In genomic region chr20:11553603-11554002, GRCh38 we compare ENCODE assay signal across 11 cellular contexts.
DNase-seq lines count a peak whose midpoint lies in the region; ATAC-seq and TF ChIP-seq lines count a peak whose summit lies in the region.
"Had no signal": no experiment of that assay in that cellular context is flagged by ENCODE, and none has a peak within 500 bp of the region (broad histone marks: within the 10 kb centered on the region; RNA-seq: fewer than 3 reads in every experiment).

No MANE protein-coding gene starts in this region.

- no peak overlapping the region for H3K18ac ChIP-seq in mesendoderm (ENCODE audit: low read length)

- no peak overlapping the region for H2BK15ac ChIP-seq in mesendoderm (replicated peaks; ENCODE audit: low read depth)

- no peaks in the 10 kb centered on the region for H3K79me2 ChIP-seq in mesendoderm (ENCODE audit: control insufficient read depth, insufficient read depth, low read length)

- H3K27me3 ChIP-seq in mesendoderm (ENCODE audit: insufficient read depth, low read length, poor library complexity), result no peaks in the 10 kb centered on the region

- no peaks in the 10 kb centered on the region for H3K36me3 ChIP-seq in mesendoderm (ENCODE audit: control insufficient read depth, insufficient read depth, low read length)

- H3K23ac ChIP-seq in mesendoderm (ENCODE audit: low read length), result no peak overlapping the region

- H3K9ac ChIP-seq in mesendoderm (ENCODE audit: low read length), result no peak overlapping the region

- DNase-seq in G401 (ENCODE audit: low spot score) (peak; percentile 67), NCI-H146 treated with DMSO at 0.1 percent for 48 hours (lab: John Stamatoyannopoulos, UW; ENCODE audit: unreplicated experiment) (peak; percentile 28), T47D (ENCODE audit: low read depth in 1 of 2, low spot score in 1 of 2) (peak; percentile 9 to 45), nephron progenitor cell (no peak), mesendoderm (no peak), HPDE6-E6E7 (ENCODE audit: extremely low spot score) (no peak)
- no peak for DNase-seq in activated T-cell treated with anti-CD3 and anti-CD28 coated beads, Interleukin-2, amount 50 U/mL, for 72 hours
- DNase-seq: activated CD4-positive, alpha-beta T cell treated with anti-CD3 and anti-CD28 coated beads for 48 hours; effector memory CD4-positive, alpha-beta T cell had no signal

- no peak overlapping the region for H3K56ac ChIP-seq in mesendoderm (ENCODE audit: low read length)

- no peak overlapping the region for H2BK5ac ChIP-seq in mesendoderm (ENCODE audit: low read length)

- no peaks in the 10 kb centered on the region for H3K27me3 Mint-ChIP-seq in nephron progenitor cell (ENCODE audit: low read depth, poor library complexity)
- H3K27me3 Mint-ChIP-seq in activated T-cell treated with anti-CD3 and anti-CD28 coated beads, Interleukin-2, amount 50 U/mL, for 72 hours (ENCODE audit: low read depth), result peaks cover 6% of the 10 kb centered on the region
- H3K27me3 Mint-ChIP-seq: IgD-negative memory B cell had no signal

- H4K5ac ChIP-seq in mesendoderm (ENCODE audit: low read length), result no peak overlapping the region

- no peak overlapping the region for H3K27ac Mint-ChIP-seq in nephron progenitor cell
- H3K27ac Mint-ChIP-seq in activated T-cell treated with anti-CD3 and anti-CD28 coated beads, Interleukin-2, amount 50 U/mL, for 72 hours, result no peak overlapping the region
- H3K27ac Mint-ChIP-seq: IgD-negative memory B cell had no signal

- H3K4me1 Mint-ChIP-seq in nephron progenitor cell, result no peaks in the 10 kb centered on the region
- no peaks in the 10 kb centered on the region for H3K4me1 Mint-ChIP-seq in activated T-cell treated with anti-CD3 and anti-CD28 coated beads, Interleukin-2, amount 50 U/mL, for 72 hours (ENCODE audit: low read depth)
- H3K4me1 Mint-ChIP-seq: IgD-negative memory B cell had no signal

- H2AK5ac ChIP-seq in mesendoderm (ENCODE audit: low read length), result no peak overlapping the region

- H3K4me1 ChIP-seq in mesendoderm (ENCODE audit: control insufficient read depth, low read depth, low read length), result no peaks in the 10 kb centered on the region

- no peak overlapping the region for H2BK120ac ChIP-seq in mesendoderm (ENCODE audit: low read depth, low read length)

- no peaks in the 10 kb centered on the region for H3K9me3 Mint-ChIP-seq in nephron progenitor cell
- H3K9me3 Mint-ChIP-seq in activated T-cell treated with anti-CD3 and anti-CD28 coated beads, Interleukin-2, amount 50 U/mL, for 72 hours, result peaks cover 0 to 2% of the 10 kb centered on the region in 2 donors

- H3K79me1 ChIP-seq in mesendoderm (ENCODE audit: low read length), result no peaks in the 10 kb centered on the region

- no peak overlapping the region for H3K4ac ChIP-seq in mesendoderm (ENCODE audit: low read depth, low read length)

- peak; percentile 38 for TF ChIP-seq CTCF in nephron progenitor cell (IDR thresholded peaks at IDR 0.05)

- no peak for ATAC-seq in GM21737 (IDR thresholded peaks at IDR 0.05; ENCODE audit: unreplicated experiment)
- ATAC-seq in activated T-cell treated with anti-CD3 and anti-CD28 coated beads, Interleukin-2, amount 50 U/mL, for 72 hours (replicated peaks in 1 of 2), result no peak

- H4K8ac ChIP-seq in mesendoderm (ENCODE audit: low read depth, low read length), result no peak overlapping the region

- H3K4me3 Mint-ChIP-seq in nephron progenitor cell, result no peak overlapping the region
- no peak overlapping the region for H3K4me3 Mint-ChIP-seq in activated T-cell treated with anti-CD3 and anti-CD28 coated beads, Interleukin-2, amount 50 U/mL, for 72 hours
- H3K4me3 Mint-ChIP-seq: IgD-negative memory B cell had no signal

- H3K4me3 ChIP-seq in mesendoderm (ENCODE audit: low read length), result no peak overlapping the region

- no peaks in the 10 kb centered on the region for H3K36me3 Mint-ChIP-seq in nephron progenitor cell (ENCODE audit: low read depth)
- no peaks in the 10 kb centered on the region for H3K36me3 Mint-ChIP-seq in activated T-cell treated with anti-CD3 and anti-CD28 coated beads, Interleukin-2, amount 50 U/mL, for 72 hours (ENCODE audit: insufficient read depth in 2 of 2)

- in situ Hi-C loops in G401 (cut with HindIII; ENCODE audit: low sequenced_read_pairs) (no loop called here), T47D (cut with HindIII; ENCODE audit: low pct_unique_long_range_greater_than_20kb, low sequenced_read_pairs) (no loop called here)

- H3K27ac ChIP-seq in mesendoderm (ENCODE audit: low read depth, low read length), result no peak overlapping the region

- no CpG with 5 or more reads among the region's 4 CpGs for WGBS in mesendoderm (ENCODE audit: extremely low coverage, insufficient coverage, low lambda C conversion rate)

- H3K4me2 ChIP-seq in mesendoderm (ENCODE audit: low read length), result no peak overlapping the region

Comparison
In these comparisons a context has a peak if more than half of its experiments do, and no peak if none do; other contexts are left out.
1. DNase-seq: peak in G401 (single experiment), NCI-H146 treated with DMSO at 0.1 percent for 48 hours (single experiment) and T47D (2 of 2); none in nephron progenitor cell (single experiment), activated T-cell treated with anti-CD3 and anti-CD28 coated beads, Interleukin-2, amount 50 U/mL, for 72 hours (0 of 2), mesendoderm (single experiment) and HPDE6-E6E7 (single experiment).